ENCODE assay signal across 8 cellular contexts in the genomic region with DNA sequence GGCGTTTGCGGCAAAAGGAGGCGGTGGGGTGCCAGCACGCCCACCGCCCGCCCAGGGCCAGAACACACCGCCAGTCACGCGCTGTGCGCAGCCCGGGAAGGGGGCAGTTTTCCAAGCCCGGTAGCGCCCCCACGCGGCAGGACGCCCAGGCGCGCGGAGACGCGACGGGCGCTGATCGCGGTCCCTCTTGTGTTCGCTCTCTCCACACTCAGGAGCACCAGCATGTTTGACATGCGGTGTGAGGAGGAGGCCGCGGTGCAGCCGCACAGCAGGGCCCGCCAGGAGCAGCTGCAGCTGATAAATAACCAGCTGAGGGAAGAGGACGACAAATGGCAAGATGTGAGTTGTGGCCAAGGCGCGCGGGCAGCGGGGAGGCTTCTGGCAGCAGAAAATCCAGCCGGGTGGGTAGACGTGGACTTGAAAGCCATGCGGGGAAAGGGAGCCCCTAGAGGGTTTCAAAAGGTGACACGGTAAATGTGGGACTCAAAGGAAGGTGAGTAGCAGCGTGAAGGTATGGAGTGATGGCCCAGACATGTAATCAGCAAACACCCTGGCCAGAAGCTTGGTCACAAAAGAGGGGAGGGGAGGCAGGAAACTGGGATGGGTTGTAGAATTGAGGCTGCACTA.
DNase-seq lines count a peak whose midpoint lies in the region; ATAC-seq and TF ChIP-seq lines count a peak whose summit lies in the region.

No MANE protein-coding gene starts in this region.

- peaks cover 47% of the 10 kb centered on the region for H3K4me1 Mint-ChIP-seq in endothelial cell (ENCODE audit: unreplicated experiment)

- peaks cover 7% of the 10 kb centered on the region for H3K27me3 ChIP-seq in lower lobe of right lung (ENCODE audit: low read depth)
- H3K27me3 ChIP-seq in thyroid gland = no peaks in the 10 kb centered on the region

- peaks cover 2% of the 10 kb centered on the region for H3K27me3 Mint-ChIP-seq in endothelial cell (ENCODE audit: unreplicated experiment)

- H3K9me3 Mint-ChIP-seq in endothelial cell (ENCODE audit: unreplicated experiment) = no peaks in the 10 kb centered on the region

- TF ChIP-seq POLR2A in thyroid gland (IDR thresholded peaks at IDR 0.05) = no peak

- H3K4me1 ChIP-seq in lower lobe of right lung (peaks cover 18% of the 10 kb centered on the region), thyroid gland (peaks cover 25 to 26% of the 10 kb centered on the region in 2 donors)

- H3K36me3 ChIP-seq in lower lobe of right lung (peaks cover 26% of the 10 kb centered on the region), thyroid gland (peaks cover 7 to 13% of the 10 kb centered on the region in 2 donors)

- no peak overlapping the region for H3K4me3 Mint-ChIP-seq in endothelial cell (ENCODE audit: unreplicated experiment)

- peak; percentile 90 to 91 for ATAC-seq in lower lobe of right lung

- WGBS in thyroid gland, 2 donors = 24 to 28% methylated on average over 28 to 31 of the region's 41 CpGs

- DNase-seq in COLO829 (ENCODE audit: low spot score) (peak; percentile 27), NCI-H345 treated with DMSO at 0.1 percent for 48 hours (lab: John Stamatoyannopoulos, UW; ENCODE audit: unreplicated experiment) (peak; percentile 40), endothelial cell (ENCODE audit: low spot score) (peak; percentile 93), lower lobe of right lung (peak; percentile 78), thyroid gland (peak; percentile 79 to 82), H4 (ENCODE audit: low spot score) (no peak), mesenteric fat pad (ENCODE audit: low spot score) (no peak)
- no peak for DNase-seq in effector CD4-positive, alpha-beta T cell

- peak overlapping the region; percentile 42 for H3K27ac ChIP-seq in lower lobe of right lung
- peak overlapping the region in 2 of 3 donors; percentile 65 to 77 for H3K27ac ChIP-seq in thyroid gland

- no peak overlapping the region for H3K4me3 ChIP-seq in lower lobe of right lung
- no peak overlapping the region for H3K4me3 ChIP-seq in thyroid gland (replicated peaks in 1 of 3)

- H3K27ac Mint-ChIP-seq in endothelial cell (ENCODE audit: unreplicated experiment) = no peak overlapping the region

- peak; percentile 92 for TF ChIP-seq CTCF in endothelial cell (IDR thresholded peaks at IDR 0.05; ENCODE audit: unreplicated experiment)
- peak; percentile 90 for TF ChIP-seq CTCF in lower lobe of right lung (IDR thresholded peaks at IDR 0.05)
- peak; percentile 70 to 94 (median 84) for TF ChIP-seq CTCF in thyroid gland (IDR thresholded peaks at IDR 0.05)

- intact Hi-C loops in lower lobe of right lung (cut with DNase I) = no loop called here
- intact Hi-C loops in thyroid gland (cut with DNase I) = no loop called here

- H3K9me3 ChIP-seq in lower lobe of right lung (no peaks in the 10 kb centered on the region), thyroid gland (no peaks in the 10 kb centered on the region)

- peaks cover 25% of the 10 kb centered on the region for H3K36me3 Mint-ChIP-seq in endothelial cell (ENCODE audit: low read depth, unreplicated experiment)

Comparison
In these comparisons a context has a peak if more than half of its experiments do, and no peak if none do; other contexts are left out.
1. DNase-seq: peak in COLO829 (single experiment), NCI-H345 treated with DMSO at 0.1 percent for 48 hours (single experiment), endothelial cell (single experiment), lower lobe of right lung (single experiment) and thyroid gland (2 of 2); none in effector CD4-positive, alpha-beta T cell (single experiment), H4 (single experiment) and mesenteric fat pad (single experiment).
2. Peak in every context shown above with its lines, with median percentiles within 50 percentile points of each other: CTCF ChIP-seq.